Comparison of ENCODE assay signal across 17 cellular contexts in genomic region chr7:89103564-89103963, GRCh38.
DNase-seq lines count a peak whose midpoint lies in the region; ATAC-seq and TF ChIP-seq lines count a peak whose summit lies in the region.
"Had no signal": no experiment of that assay in that cellular context is flagged by ENCODE, and none has a peak within 500 bp of the region (broad histone marks: within the 10 kb centered on the region; RNA-seq: fewer than 3 reads in every experiment).

No MANE protein-coding gene starts in this region.

- H3K4me3 Mint-ChIP-seq in H9 (no peak overlapping the region), WTC11 (peak overlapping the region; percentile 8; the same call in 1 of the 2 replicates)
- H3K4me3 Mint-ChIP-seq: CD4-positive, alpha-beta memory T cell had no signal

- CTCF ChIA-PET in A673 (lab: Charles Lee) (no interaction called here), WTC11 (lab: Charles Lee) (no interaction called here)

- H3K36me3 ChIP-seq in A673 (ENCODE audit: insufficient read depth, low read length, poor library complexity, severe bottlenecking): no peaks in the 10 kb centered on the region

- no TSS peak for BruUV-seq in A673 (replicated peaks; lab: Mats Ljungman, UMichigan)

- H3K14ac ChIP-seq in H9 (ENCODE audit: insufficient read depth, low read length): no peak overlapping the region

- peaks cover 5 to 26% (median 21%) of the 10 kb centered on the region in 3 experiments; a peak in 5 of 7 replicates for H3K36me3 Mint-ChIP-seq in H9 (ENCODE audit: insufficient read depth in 1 of 3, low read depth in 3 of 3)
- H3K36me3 Mint-ChIP-seq in WTC11: peaks cover 16% of the 10 kb centered on the region; the same call in 1 of the 2 replicates
- H3K36me3 Mint-ChIP-seq: CD4-positive, alpha-beta memory T cell had no signal

- TF ChIP-seq CTCF in A673 (conservative IDR thresholded peaks at IDR 0.05; ENCODE audit: low read depth, low read length) (no peak), H9 (conservative IDR thresholded peaks at IDR 0.05) (no peak), WTC11 (IDR thresholded peaks at IDR 0.05) (no peak)

- no peak overlapping the region for H3K4me3 ChIP-seq in A673 (ENCODE audit: low read depth, low read length, poor library complexity, severe bottlenecking)
- H3K4me3 ChIP-seq: A549 had no signal

- ATAC-seq in WTC11: peak; percentile 24; the same call in 1 of the 2 replicates
- ATAC-seq in HG03457 (IDR thresholded peaks at IDR 0.05; ENCODE audit: unreplicated experiment): no peak
- ATAC-seq: A549, HCT116 had no signal

- peak overlapping the region in 2 of 3 experiments; percentile 46 to 83; a peak in 4 of 7 replicates for H3K27ac Mint-ChIP-seq in H9
- H3K27ac Mint-ChIP-seq in WTC11: peak overlapping the region; percentile 23; the same call in 1 of the 2 replicates
- H3K27ac Mint-ChIP-seq: CD4-positive, alpha-beta memory T cell had no signal

- H2AFZ ChIP-seq in H9 (ENCODE audit: low read length): no peak overlapping the region

- peak; percentile 0 for DNase-seq in A673 (ENCODE audit: low spot score)
- no peak for DNase-seq in H9
- no peak for DNase-seq in WTC11 (ENCODE audit: low spot score)
- no peak for DNase-seq in stimulated activated CD8-positive, alpha-beta memory T cell treated with anti-CD3 and anti-CD28 coated beads, Interleukin-4, amount 100 ng/mL, for 48 hours
- no peak for DNase-seq in NCI-H748 treated with DMSO at 0.1 percent for 48 hours (lab: John Stamatoyannopoulos, UW)
- DNase-seq: 8988T; C1 segment of cervical spinal cord; Calu3; CD4-positive, alpha-beta memory T cell; COR-L47; DMS53; DMS79 treated with DMSO at 0.1 percent for 48 hours; GF-D8; H7 had no signal

- no peaks in the 10 kb centered on the region for H3K27me3 ChIP-seq in A673 (replicated peaks; ENCODE audit: insufficient read depth, low read depth, low read length, poor library complexity)
- no peaks in the 10 kb centered on the region for H3K27me3 ChIP-seq in H9 (ENCODE audit: insufficient read depth, low read length)

- no peak overlapping the region for H3K56ac ChIP-seq in H9 (ENCODE audit: insufficient read length, low read depth, low read length)

- H2BK5ac ChIP-seq in H9 (ENCODE audit: insufficient read length, low read length): no peak overlapping the region

- H2BK120ac ChIP-seq in H9 (ENCODE audit: low read depth, low read length, poor library complexity, severe bottlenecking): no peak overlapping the region

- no peak overlapping the region for H3K23ac ChIP-seq in H9 (ENCODE audit: insufficient read length, low read depth, low read length)

- H3K27me3 Mint-ChIP-seq in H9 (ENCODE audit: low read depth) (no peaks in the 10 kb centered on the region), WTC11 (ENCODE audit: low read depth) (no peaks in the 10 kb centered on the region)
- H3K27me3 Mint-ChIP-seq: CD4-positive, alpha-beta memory T cell had no signal

- H4K5ac ChIP-seq in H9 (ENCODE audit: insufficient read length, low read depth, low read length): no peak overlapping the region

- H4K20me1 ChIP-seq in H9 (ENCODE audit: control insufficient read depth, insufficient read depth, insufficient read length): no peaks in the 10 kb centered on the region

- no peaks in the 10 kb centered on the region for H3K79me2 ChIP-seq in H9 (ENCODE audit: insufficient read depth, low read length)

- H3K4me2 ChIP-seq in H9 (ENCODE audit: insufficient read depth, insufficient read length, low read length): no peak overlapping the region
- H3K4me2 ChIP-seq: A549 had no signal

- no peaks in the 10 kb centered on the region for H3K4me1 ChIP-seq in A673 (ENCODE audit: insufficient read depth, low read length, poor library complexity, severe bottlenecking)
- H3K4me1 ChIP-seq in H9 (ENCODE audit: insufficient read depth, low read length): no peaks in the 10 kb centered on the region; the same call in 1 of the 2 replicates
- H3K4me1 ChIP-seq: A549 had no signal

- H3T11ph ChIP-seq in H9 (ENCODE audit: low read length): no peak overlapping the region

- POLR2A ChIA-PET in A673 (lab: Charles Lee; ENCODE audit: low non-redundant PET) (no interaction called here), WTC11 (lab: Charles Lee) (no interaction called here)

- no peak overlapping the region for H2AK5ac ChIP-seq in H9 (ENCODE audit: insufficient read length, low read length)

- no peak overlapping the region for H4K8ac ChIP-seq in H9 (replicated peaks; ENCODE audit: insufficient read length, low read depth, low read length)

- no peak overlapping the region for H3K9ac ChIP-seq in H9 (ENCODE audit: extremely low read depth, insufficient read length, low read length)

- no peak overlapping the region for H3K18ac ChIP-seq in H9 (ENCODE audit: insufficient read length, low read depth, low read length)

- no peak overlapping the region for H3K4ac ChIP-seq in H9 (ENCODE audit: low read depth, low read length)

- H3K9me3 ChIP-seq in A673 (ENCODE audit: low read depth, low read length, poor library complexity, severe bottlenecking): no peaks in the 10 kb centered on the region
- no peaks in the 10 kb centered on the region for H3K9me3 ChIP-seq in H9 (ENCODE audit: control insufficient read depth, low read depth, low read length)
- H3K9me3 ChIP-seq: A549 had no signal

- no peaks in the 10 kb centered on the region for H3K79me1 ChIP-seq in H9 (ENCODE audit: insufficient read depth, low read depth, low read length, poor library complexity, severe bottlenecking)

- no peaks in the 10 kb centered on the region for H3K23me2 ChIP-seq in H9 (ENCODE audit: insufficient read length, low read depth, low read length, poor library complexity, severe bottlenecking)

- H2BK20ac ChIP-seq in H9 (ENCODE audit: low read depth, low read length, poor library complexity, severe bottlenecking): no peak overlapping the region

- H3K27ac ChIP-seq in A673 (ENCODE audit: low read depth, low read length, poor library complexity, severe bottlenecking) (no peak overlapping the region), H9 (ENCODE audit: insufficient read length, low read depth, low read length) (no peak overlapping the region)
- H3K27ac ChIP-seq: A549 had no signal

- intact Hi-C loops in A673 (cut with micrococcal nuclease; ENCODE audit: unreplicated experiment): no loop called here

- H3K9me3 Mint-ChIP-seq in H9: peaks cover 18 to 27% of the 10 kb centered on the region in 2 experiments
- peaks cover 31% of the 10 kb centered on the region for H3K9me3 Mint-ChIP-seq in WTC11

- H3K4me1 Mint-ChIP-seq in H9: peaks cover 15 to 28% of the 10 kb centered on the region in 2 experiments
- peaks cover 46% of the 10 kb centered on the region for H3K4me1 Mint-ChIP-seq in WTC11
- H3K4me1 Mint-ChIP-seq: CD4-positive, alpha-beta memory T cell had no signal

- no peak overlapping the region for H4K91ac ChIP-seq in H9 (ENCODE audit: insufficient read length, low read depth, low read length)

- H2BK12ac ChIP-seq in H9 (ENCODE audit: insufficient read length, low read depth, low read length): no peak overlapping the region

- no peak overlapping the region for H2BK15ac ChIP-seq in H9 (ENCODE audit: low read depth, low read length)

TF ChIP-seq in WTC11, 78 proteins besides CTCF, POLR2A, EP300 and RAD21 (continues in another document):
- no peak for TF ChIP-seq ZNF232 (CRISPR knock-in tag; IDR thresholded peaks at IDR 0.05)
- TF ChIP-seq TCF7 (CRISPR knock-in tag; IDR thresholded peaks at IDR 0.05; ENCODE audit: low read depth): no peak
- TF ChIP-seq, protein P1, sequence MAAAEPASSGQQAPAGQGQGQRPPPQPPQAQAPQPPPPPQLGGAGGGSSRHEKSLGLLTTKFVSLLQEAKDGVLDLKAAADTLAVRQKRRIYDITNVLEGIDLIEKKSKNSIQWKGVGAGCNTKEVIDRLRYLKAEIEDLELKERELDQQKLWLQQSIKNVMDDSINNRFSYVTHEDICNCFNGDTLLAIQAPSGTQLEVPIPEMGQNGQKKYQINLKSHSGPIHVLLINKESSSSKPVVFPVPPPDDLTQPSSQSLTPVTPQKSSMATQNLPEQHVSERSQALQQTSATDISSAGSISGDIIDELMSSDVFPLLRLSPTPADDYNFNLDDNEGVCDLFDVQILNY (CRISPR knock-in tag; IDR thresholded peaks at IDR 0.05): no peak
- TF ChIP-seq, protein P2, sequence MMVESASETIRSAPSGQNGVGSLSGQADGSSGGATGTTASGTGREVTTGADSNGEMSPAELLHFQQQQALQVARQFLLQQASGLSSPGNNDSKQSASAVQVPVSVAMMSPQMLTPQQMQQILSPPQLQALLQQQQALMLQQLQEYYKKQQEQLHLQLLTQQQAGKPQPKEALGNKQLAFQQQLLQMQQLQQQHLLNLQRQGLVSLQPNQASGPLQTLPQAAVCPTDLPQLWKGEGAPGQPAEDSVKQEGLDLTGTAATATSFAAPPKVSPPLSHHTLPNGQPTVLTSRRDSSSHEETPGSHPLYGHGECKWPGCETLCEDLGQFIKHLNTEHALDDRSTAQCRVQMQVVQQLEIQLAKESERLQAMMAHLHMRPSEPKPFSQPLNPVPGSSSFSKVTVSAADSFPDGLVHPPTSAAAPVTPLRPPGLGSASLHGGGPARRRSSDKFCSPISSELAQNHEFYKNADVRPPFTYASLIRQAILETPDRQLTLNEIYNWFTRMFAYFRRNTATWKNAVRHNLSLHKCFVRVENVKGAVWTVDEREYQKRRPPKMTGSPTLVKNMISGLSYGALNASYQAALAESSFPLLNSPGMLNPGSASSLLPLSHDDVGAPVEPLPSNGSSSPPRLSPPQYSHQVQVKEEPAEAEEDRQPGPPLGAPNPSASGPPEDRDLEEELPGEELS (CRISPR knock-in tag; IDR thresholded peaks at IDR 0.05): no peak
- TF ChIP-seq ATF1 (CRISPR knock-in tag; IDR thresholded peaks at IDR 0.05): no peak
- TF ChIP-seq TP53 (CRISPR knock-in tag; IDR thresholded peaks at IDR 0.05): no peak
- no peak for TF ChIP-seq ATF2 (CRISPR knock-in tag; IDR thresholded peaks at IDR 0.05; ENCODE audit: borderline replicate concordance, low read depth)
- no peak for TF ChIP-seq ZNF423 (CRISPR knock-in tag; IDR thresholded peaks at IDR 0.05)
